ENCODE assay signal across 14 cellular contexts in the genomic region with DNA sequence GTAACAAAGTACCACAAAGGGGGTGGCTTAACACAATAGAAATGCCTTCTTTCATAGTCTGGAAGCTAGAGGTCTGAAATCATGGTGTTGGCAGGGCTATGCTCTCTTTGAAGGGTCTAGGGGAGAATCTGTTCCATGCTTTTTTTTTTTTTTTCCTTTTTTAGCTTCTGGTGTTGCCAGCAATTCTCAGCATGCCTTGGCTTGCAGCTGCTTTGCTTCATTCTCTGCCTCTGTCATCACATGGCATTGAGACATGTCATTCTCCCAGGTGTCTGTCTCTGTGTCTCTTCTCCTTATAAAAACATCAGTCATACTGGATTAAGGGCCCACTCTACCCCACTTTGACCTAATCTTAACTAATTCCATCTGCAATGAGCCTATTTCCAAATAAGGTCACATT.
DNase-seq lines count a peak whose midpoint lies in the region; ATAC-seq and TF ChIP-seq lines count a peak whose summit lies in the region.
"Had no signal": no experiment of that assay in that cellular context is flagged by ENCODE, and none has a peak within 500 bp of the region (broad histone marks: within the 10 kb centered on the region; RNA-seq: fewer than 3 reads in every experiment).

No MANE protein-coding gene starts in this region.

- TF ChIP-seq EP300 in neural cell (conservative IDR thresholded peaks at IDR 0.05; ENCODE audit: poor library complexity, severe bottlenecking): no peak

- no peak overlapping the region for H3K4me3 ChIP-seq in Peyer's patch
- no peak overlapping the region for H3K4me3 ChIP-seq in fibroblast of the aortic adventitia (ENCODE audit: low read depth, low read length)
- H3K4me3 ChIP-seq in neural cell (ENCODE audit: low read length): no peak overlapping the region

- H3K9ac ChIP-seq in neural cell (ENCODE audit: low read length): peak overlapping the region; percentile 18

- H3K4me1 ChIP-seq in Peyer's patch: peaks cover 0 to 39% (median 4%) of the 10 kb centered on the region in 4 donors

- H3K9me2 ChIP-seq in neural cell (ENCODE audit: insufficient read depth, low read length): no peaks in the 10 kb centered on the region

- H3K9me3 ChIP-seq in Peyer's patch (no peaks in the 10 kb centered on the region), neural cell (ENCODE audit: low read length) (no peaks in the 10 kb centered on the region)

- DNase-seq in EH (ENCODE audit: low read depth) (peak; percentile 1), Peyer's patch (no peak), fibroblast of the aortic adventitia (ENCODE audit: low read depth) (peak; percentile 32), DMS 273 treated with DMSO at 0.1 percent for 48 hours (lab: John Stamatoyannopoulos, UW) (no peak), posterior cingulate gyrus (no peak), kidney glomerular epithelial cell (lab: John Stamatoyannopoulos, UW) (no peak)
- no peak for DNase-seq in activated T-cell treated with anti-CD3 and anti-CD28 coated beads, Interleukin-2, amount 50 U/mL, for 4 hours
- DNase-seq: effector memory CD8-positive, alpha-beta T cell; GF-D8; hippocampal formation; stimulated activated CD4-positive, alpha-beta T cell treated with anti-CD3 and anti-CD28 coated beads, Interleukin-4, amount 100 ng/mL, for 1 hour; stimulated activated naive CD4-positive, alpha-beta T cell treated with Interleukin-2 at 50 U/mL for 16 hours had no signal

- no peaks in the 10 kb centered on the region for H3K36me3 Mint-ChIP-seq in activated T-cell treated with anti-CD3 and anti-CD28 coated beads, Interleukin-2, amount 50 U/mL, for 4 hours (ENCODE audit: insufficient read depth)

- H3K4me2 ChIP-seq in neural cell (ENCODE audit: low read length): no peak overlapping the region

- TF ChIP-seq POLR2A in Peyer's patch (IDR thresholded peaks at IDR 0.05): no peak

- TF ChIP-seq CTCF in Peyer's patch (IDR thresholded peaks at IDR 0.05) (no peak), fibroblast of the aortic adventitia (IDR thresholded peaks at IDR 0.05; ENCODE audit: insufficient read depth, low read length) (no peak), neural cell (IDR thresholded peaks at IDR 0.05; ENCODE audit: poor library complexity, severe bottlenecking) (no peak)

- H3K27ac ChIP-seq in Peyer's patch (peak overlapping the region in 3 of 4 donors; percentile 33 to 88 (median 81)), neural cell (ENCODE audit: low read length) (peak overlapping the region; percentile 44)

- H3K27me3 Mint-ChIP-seq in activated T-cell treated with anti-CD3 and anti-CD28 coated beads, Interleukin-2, amount 50 U/mL, for 4 hours (ENCODE audit: low read depth): peaks cover 6% of the 10 kb centered on the region

- no peaks in the 10 kb centered on the region for H3K9me3 Mint-ChIP-seq in activated T-cell treated with anti-CD3 and anti-CD28 coated beads, Interleukin-2, amount 50 U/mL, for 4 hours
- H3K9me3 Mint-ChIP-seq: effector memory CD8-positive, alpha-beta T cell; H9 had no signal

- H3K27me3 ChIP-seq in Peyer's patch (no peaks in the 10 kb centered on the region), neural cell (ENCODE audit: insufficient read depth, low read depth, low read length) (no peaks in the 10 kb centered on the region)

- intact Hi-C loops in posterior cingulate gyrus (cut with DNase I): no loop called here

- no peaks in the 10 kb centered on the region for H3K79me2 ChIP-seq in neural cell (replicated peaks; ENCODE audit: insufficient read depth, low read length)

- H2AFZ ChIP-seq in neural cell (ENCODE audit: low read depth, low read length): no peak overlapping the region

- H3K4me1 Mint-ChIP-seq in activated T-cell treated with anti-CD3 and anti-CD28 coated beads, Interleukin-2, amount 50 U/mL, for 4 hours (ENCODE audit: low read depth): no peaks in the 10 kb centered on the region

- no peaks in the 10 kb centered on the region for H3F3A ChIP-seq in neural cell (ENCODE audit: insufficient read depth, low read length, poor library complexity, severe bottlenecking)

- H3K36me3 ChIP-seq in Peyer's patch: no peaks in the 10 kb centered on the region
- no peaks in the 10 kb centered on the region for H3K36me3 ChIP-seq in neural cell (ENCODE audit: insufficient read depth, low read length)

- ATAC-seq in activated T-cell treated with anti-CD3 and anti-CD28 coated beads, Interleukin-2, amount 50 U/mL, for 4 hours: no peak
- ATAC-seq: effector memory CD8-positive, alpha-beta T cell had no signal

- no peaks in the 10 kb centered on the region for H4K20me1 ChIP-seq in neural cell (ENCODE audit: insufficient read depth)

- H3K4me3 Mint-ChIP-seq in activated T-cell treated with anti-CD3 and anti-CD28 coated beads, Interleukin-2, amount 50 U/mL, for 4 hours: no peak overlapping the region
- H3K4me3 Mint-ChIP-seq: effector memory CD8-positive, alpha-beta T cell; H9 had no signal

- no peak for TF ChIP-seq RAD21 in neural cell (conservative IDR thresholded peaks at IDR 0.05)

TF ChIP-seq in neural cell, 6 proteins besides CTCF, POLR2A, EP300 and RAD21:
- no peak for TF ChIP-seq POLR2AphosphoS5 (IDR thresholded peaks at IDR 0.05)
- TF ChIP-seq REST (IDR thresholded peaks at IDR 0.05; ENCODE audit: borderline replicate concordance): no peak
- TF ChIP-seq TAF1 (IDR thresholded peaks at IDR 0.05; ENCODE audit: low read depth): no peak
- TF ChIP-seq SMC3 (conservative IDR thresholded peaks at IDR 0.05; ENCODE audit: poor library complexity): no peak
- no peak for TF ChIP-seq EZH2 (IDR thresholded peaks at IDR 0.05; ENCODE audit: borderline replicate concordance, insufficient read depth, low read length, poor library complexity, severe bottlenecking)
- TF ChIP-seq MXI1 (conservative IDR thresholded peaks at IDR 0.05; ENCODE audit: poor library complexity, severe bottlenecking): no peak

Comparison
In these comparisons a context has a peak if more than half of its experiments do, and no peak if none do; other contexts are left out.
1. DNase-seq: peak in EH (single experiment) and fibroblast of the aortic adventitia (single experiment); none in Peyer's patch (0 of 3), DMS 273 treated with DMSO at 0.1 percent for 48 hours (single experiment), posterior cingulate gyrus (0 of 10), kidney glomerular epithelial cell (single experiment) and activated T-cell treated with anti-CD3 and anti-CD28 coated beads, Interleukin-2, amount 50 U/mL, for 4 hours (single experiment).